In genomic region chr2:169798718-169799495, GRCh38 we compare ENCODE assay signal across 8 cellular contexts. TPM values are rescaled to one million over a fixed set of nuclear protein-coding genes. Genes with fewer than 3 reads are reported as not detected.
DNase-seq lines count a peak whose midpoint lies in the region; ATAC-seq, FAIRE-seq and TF ChIP-seq lines count a peak whose summit lies in the region.

TSS of gene SSB (plus strand) at chr2:169798871. CDS start at chr2:169800961, 2,090 bp downstream.

- peak within 1 kb of the TSS; percentile 51 to 75 for H3K27ac ChIP-seq in kidney (ENCODE audit: low read depth in 2 of 2, low read length in 2 of 2)

- no peaks in the 10 kb centered on the region for H3K4me1 ChIP-seq in kidney (ENCODE audit: control insufficient read depth in 1 of 2, insufficient read depth in 1 of 2, low read depth in 1 of 2, low read length in 2 of 2)

- H3K9me3 ChIP-seq in kidney (ENCODE audit: control insufficient read depth in 1 of 2, low read length in 2 of 2), result no peaks in the 10 kb centered on the region

- no peak for FAIRE-seq in kidney (lab: Jason Lieb, UNC)

- H3K9ac ChIP-seq in kidney (ENCODE audit: low read length in 2 of 2), result peak within 1 kb of the TSS; percentile 56 to 71

- intact Hi-C loops in kidney (cut with DNase I), result no loop called here

- H3K4me3 ChIP-seq in kidney (ENCODE audit: low read length in 2 of 2), result peak within 1 kb of the TSS; percentile 65 to 91

- no peaks in the 10 kb centered on the region for H3K36me3 ChIP-seq in kidney (ENCODE audit: control insufficient read depth in 1 of 2, insufficient read depth in 2 of 2, low read length in 2 of 2)

- ATAC-seq in GM19025 (IDR thresholded peaks at IDR 0.05; ENCODE audit: low read depth, unreplicated experiment) (peak; percentile 96), HG03342 (IDR thresholded peaks at IDR 0.05; ENCODE audit: unreplicated experiment) (peak; percentile 96)

- DNase-seq in AG09319 (ENCODE audit: extremely low read depth, low read depth) (peak; percentile 81), NCI-H460 (ENCODE audit: extremely low read depth, low read depth) (peak; percentile 91), cerebellum (ENCODE audit: low spot score) (peak; percentile 94), kidney (peak; percentile 97)
- peak; percentile 90 for DNase-seq in activated CD4-positive, alpha-beta T cell treated with anti-CD3 and anti-CD28 coated beads for 1 hour
- peak; percentile 98 for DNase-seq in stimulated activated CD4-positive, alpha-beta T cell treated with anti-CD3 and anti-CD28 coated beads, Interleukin-15, amount 100 ng/mL, for 24 hours

- no peak for TF ChIP-seq CTCF in AG09319 (IDR thresholded peaks at IDR 0.05; ENCODE audit: low read depth, low read length)
- no peak for TF ChIP-seq CTCF in kidney (IDR thresholded peaks at IDR 0.05; ENCODE audit: borderline replicate concordance, extremely low read depth, insufficient read depth)

RNA-seq across cellular contexts. Expression of gene SSB, which starts in this region (rescaled TPM):
- 173 and 197 TPM in 2 replicates for total RNA-seq in NCI-H460 (2014; rRNA removed; shearing (Covaris generic))
- 190 and 288 TPM in 2 replicates for polyA plus RNA-seq in NCI-H460 (2014; cell fraction: nucleus; rRNA removed)
- total RNA-seq in cerebellum (73.9 TPM), kidney (82.0 TPM)
- polyA plus RNA-seq in kidney (ENCODE audit: insufficient read depth, low read depth, low replicate concordance), result 86.6 TPM

Comparison
In these comparisons a context has a peak if more than half of its experiments do, and no peak if none do; other contexts are left out.
1. Peak in every context shown above with its lines: DNase-seq, ATAC-seq, H3K4me3 ChIP-seq and H3K27ac ChIP-seq.